Comparison of ENCODE assay signal across 8 cellular contexts in the genomic region with DNA sequence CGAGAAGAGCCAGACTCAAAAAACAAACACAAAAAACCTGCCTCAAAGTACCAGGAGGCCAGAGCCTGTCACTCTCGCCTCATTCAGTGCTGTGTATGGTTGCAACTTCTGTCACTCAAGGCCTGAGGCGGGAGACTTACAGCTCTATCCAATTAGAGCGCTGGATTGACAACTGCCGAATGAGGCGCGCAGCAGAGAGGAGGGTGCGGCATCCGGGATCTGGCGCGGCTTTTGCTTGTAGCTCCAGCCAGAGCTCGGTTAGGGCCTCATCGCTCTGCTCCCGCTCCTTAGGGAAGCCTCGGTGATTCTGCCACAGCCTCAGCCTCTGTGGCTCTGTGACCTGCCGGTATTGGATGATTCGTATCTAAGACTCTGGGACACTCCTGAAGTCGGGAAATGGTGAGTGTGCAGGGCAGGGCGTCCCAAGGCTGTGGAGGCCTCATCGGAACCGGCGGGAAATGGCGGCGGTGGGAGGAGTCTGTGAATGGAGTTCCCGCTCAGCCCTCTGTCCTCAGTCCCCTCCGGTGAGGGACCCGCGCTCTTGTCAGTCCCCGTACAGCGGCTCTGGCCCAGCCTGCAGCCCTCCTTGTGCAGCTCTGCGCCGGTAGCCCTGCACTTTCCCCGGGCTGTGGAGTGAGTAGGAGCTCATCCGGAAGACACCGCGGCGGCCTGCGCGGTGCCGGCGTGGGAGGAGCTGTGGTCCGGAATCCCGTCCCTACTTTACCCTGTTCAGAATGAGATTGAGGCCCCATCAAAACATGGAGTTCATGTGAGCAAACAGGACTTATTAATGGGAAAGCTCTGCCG. TPM values are rescaled to one million over a fixed set of nuclear protein-coding genes. Genes with fewer than 3 reads are reported as not detected.
DNase-seq lines count a peak whose midpoint lies in the region; ATAC-seq and TF ChIP-seq lines count a peak whose summit lies in the region.

Gene ZNF718, plus strand, starts transcription at position 227 of the 807 bp plus-strand sequence. Its CDS starts 170 bp downstream, at position 397.

- intact Hi-C loops in naive thymus-derived CD4-positive, alpha-beta T cell (cut with micrococcal nuclease): loop anchor here (5.0 kb wide), 5 partner anchors 118 to 658 kb away; partner anchors contain the start of genes ATP5ME (in 2 of the 2), MYL5 (in 2 of the 2) and ZNF141 (in 2 of the 2)

- TF ChIP-seq POLR2A in Peyer's patch (IDR thresholded peaks at IDR 0.05): peak; percentile 56 to 67

- peak within 1 kb of the TSS; percentile 91 to 100 (median 98) for H3K4me3 Mint-ChIP-seq in naive thymus-derived CD4-positive, alpha-beta T cell
- peak within 1 kb of the TSS; percentile 100 for H3K4me3 Mint-ChIP-seq in stimulated activated memory B cell treated with anti-CD40 and anti-IgM and Interleukin-4, amounts not matched to agents 10 μg/mL and 1 μg/mL and 100 μg/mL, for 72 hours

- H3K4me3 ChIP-seq in HUES64 (ENCODE audit: low read length): peak within 1 kb of the TSS; percentile 92
- peak within 1 kb of the TSS; percentile 59 to 85 (median 70) for H3K4me3 ChIP-seq in Peyer's patch
- H3K4me3 ChIP-seq in naive thymus-derived CD4-positive, alpha-beta T cell (ENCODE audit: low read length): peak within 1 kb of the TSS; percentile 89

- H3K27me3 Mint-ChIP-seq in naive thymus-derived CD4-positive, alpha-beta T cell: no peaks in the 10 kb centered on the region
- no peaks in the 10 kb centered on the region for H3K27me3 Mint-ChIP-seq in stimulated activated memory B cell treated with anti-CD40 and anti-IgM and Interleukin-4, amounts not matched to agents 10 μg/mL and 1 μg/mL and 100 μg/mL, for 72 hours

- ATAC-seq in GM21390 (IDR thresholded peaks at IDR 0.05; ENCODE audit: unreplicated experiment): peak; percentile 97
- ATAC-seq in naive thymus-derived CD4-positive, alpha-beta T cell: peak; percentile 93
- ATAC-seq in stimulated activated memory B cell treated with anti-CD40 and anti-IgM and Interleukin-4, amounts not matched to agents 10 μg/mL and 1 μg/mL and 100 μg/mL, for 72 hours: peak; percentile 100

- peaks cover 21 to 52% (median 42%) of the 10 kb centered on the region in 7 donors for H3K4me1 Mint-ChIP-seq in naive thymus-derived CD4-positive, alpha-beta T cell
- peaks cover 20% of the 10 kb centered on the region for H3K4me1 Mint-ChIP-seq in stimulated activated memory B cell treated with anti-CD40 and anti-IgM and Interleukin-4, amounts not matched to agents 10 μg/mL and 1 μg/mL and 100 μg/mL, for 72 hours

- H3K9me3 ChIP-seq in HUES64 (ENCODE audit: insufficient read depth, low read depth, low read length) (peaks cover 4% of the 10 kb centered on the region; the same call in 1 of the 2 replicates), Peyer's patch (peaks cover 0 to 20% (median 7%) of the 10 kb centered on the region in 4 donors)
- H3K9me3 ChIP-seq in naive thymus-derived CD4-positive, alpha-beta T cell (ENCODE audit: control insufficient read depth in 2 of 3, low read length in 3 of 3): peaks cover 0 to 45% (median 0%) of the 10 kb centered on the region in 3 experiments

- no peaks in the 10 kb centered on the region for H3K27me3 ChIP-seq in HUES64 (ENCODE audit: insufficient read depth, low read length)
- H3K27me3 ChIP-seq in Peyer's patch: no peaks in the 10 kb centered on the region
- no peaks in the 10 kb centered on the region for H3K27me3 ChIP-seq in naive thymus-derived CD4-positive, alpha-beta T cell (ENCODE audit: control insufficient read depth in 2 of 2, insufficient read depth in 2 of 2, low read length in 2 of 2)

- WGBS in HUES64: under 1% methylated on average over 44 of the region's 44 CpGs

- POLR2A ChIA-PET in naive thymus-derived CD4-positive, alpha-beta T cell (lab: Charles Lee): interaction anchor here (0.8 to 3.5 kb wide), 18 partner anchors 9 to 550 kb away, joined by 3 to 26 read pairs (median 5); partner anchors contain the start of genes ATP5ME, MYL5, PIGG and ZNF141

- H3K4me1 ChIP-seq in HUES64 (ENCODE audit: insufficient read depth, low read length) (peaks cover 9% of the 10 kb centered on the region), Peyer's patch (peaks cover 0 to 6% (median 2%) of the 10 kb centered on the region in 4 donors)
- H3K4me1 ChIP-seq in naive thymus-derived CD4-positive, alpha-beta T cell (ENCODE audit: control insufficient read depth in 2 of 2, insufficient read depth in 2 of 2, low read length in 2 of 2): peaks cover 22 to 30% of the 10 kb centered on the region in 2 donors

- TF ChIP-seq CTCF in Peyer's patch (IDR thresholded peaks at IDR 0.05): no peak

- peak within 1 kb of the TSS; percentile 93 to 100 (median 99) for H3K27ac Mint-ChIP-seq in naive thymus-derived CD4-positive, alpha-beta T cell
- peak within 1 kb of the TSS; percentile 94 for H3K27ac Mint-ChIP-seq in stimulated activated memory B cell treated with anti-CD40 and anti-IgM and Interleukin-4, amounts not matched to agents 10 μg/mL and 1 μg/mL and 100 μg/mL, for 72 hours

- H3K36me3 Mint-ChIP-seq in naive thymus-derived CD4-positive, alpha-beta T cell: peaks cover 5 to 57% (median 40%) of the 10 kb centered on the region in 5 donors
- peaks cover 40% of the 10 kb centered on the region for H3K36me3 Mint-ChIP-seq in stimulated activated memory B cell treated with anti-CD40 and anti-IgM and Interleukin-4, amounts not matched to agents 10 μg/mL and 1 μg/mL and 100 μg/mL, for 72 hours

- CTCF ChIA-PET in naive thymus-derived CD4-positive, alpha-beta T cell (lab: Charles Lee): interaction anchor here (0.6 to 1.6 kb wide), 2 partner anchors 313 to 349 kb away, joined by 4 to 5 read pairs; no protein-coding TSS in a partner anchor

- H3K36me3 ChIP-seq in HUES64 (ENCODE audit: insufficient read depth, low read length) (peaks cover 37% of the 10 kb centered on the region), Peyer's patch (peaks cover 0 to 12% (median 0%) of the 10 kb centered on the region in 3 donors)
- H3K36me3 ChIP-seq in naive thymus-derived CD4-positive, alpha-beta T cell (ENCODE audit: control insufficient read depth in 2 of 3, insufficient read depth in 3 of 3, low read length in 3 of 3): peaks cover 6 to 31% (median 11%) of the 10 kb centered on the region in 3 experiments

- H3K9me3 Mint-ChIP-seq in naive thymus-derived CD4-positive, alpha-beta T cell: peaks cover 5 to 97% (median 36%) of the 10 kb centered on the region in 11 donors
- peaks cover 10% of the 10 kb centered on the region for H3K9me3 Mint-ChIP-seq in stimulated activated memory B cell treated with anti-CD40 and anti-IgM and Interleukin-4, amounts not matched to agents 10 μg/mL and 1 μg/mL and 100 μg/mL, for 72 hours

- peak within 1 kb of the TSS; percentile 89 for H3K27ac ChIP-seq in HUES64 (ENCODE audit: low read depth, low read length)
- peak within 1 kb of the TSS; percentile 70 to 90 (median 84) for H3K27ac ChIP-seq in Peyer's patch
- peak within 1 kb of the TSS; percentile 94 for H3K27ac ChIP-seq in naive thymus-derived CD4-positive, alpha-beta T cell (ENCODE audit: low read depth, low read length)

- DNase-seq in D341Med (ENCODE audit: low spot score) (peak; percentile 87), Peyer's patch (peak; percentile 90 to 97 (median 94)), fibroblast of gingiva (ENCODE audit: low read depth) (peak; percentile 96)
- peak; percentile 64 to 81 for DNase-seq in activated T-helper 1 cell treated with anti-CD3 and anti-CD28 coated beads, Interleukin-2, amount 50 U/mL, for 16 hours (ENCODE audit: low read depth in 1 of 2, low spot score in 1 of 2)
- DNase-seq in naive thymus-derived CD4-positive, alpha-beta T cell: peak; percentile 17 to 94 (median 90)

- peak within 1 kb of the TSS; percentile 97 for H3K9ac ChIP-seq in HUES64 (ENCODE audit: low read depth, low read length)

RNA-seq across cellular contexts. Expression of gene ZNF718, which starts in this region (rescaled TPM):
- polyA plus RNA-seq in HUES64 (2013, experiment 1 of 2): 8.9 TPM
- polyA plus RNA-seq in HUES64 (2013, experiment 2 of 2): 9.0 TPM
- total RNA-seq in Peyer's patch: 10 to 100 TPM in 1 of 4 donors, 1 to 10 TPM in 3; 3.5 to 15.7 (median 9.2) TPM
- 10 to 100 TPM in 2 of 5 experiments, 1 to 10 TPM in 3; 2.4 to 12.3 (median 10.0) TPM for total RNA-seq in naive thymus-derived CD4-positive, alpha-beta T cell
- 1 to 10 TPM; 6.0 to 7.0 TPM for polyA plus RNA-seq in naive thymus-derived CD4-positive, alpha-beta T cell

Comparison
In these comparisons a context has a peak if more than half of its experiments do, and no peak if none do; other contexts are left out.
1. Peak in every context shown above with its lines: DNase-seq, ATAC-seq, H3K4me3 ChIP-seq and H3K27ac ChIP-seq.